ENCODE assay signal across 9 cellular contexts in the genomic region with DNA sequence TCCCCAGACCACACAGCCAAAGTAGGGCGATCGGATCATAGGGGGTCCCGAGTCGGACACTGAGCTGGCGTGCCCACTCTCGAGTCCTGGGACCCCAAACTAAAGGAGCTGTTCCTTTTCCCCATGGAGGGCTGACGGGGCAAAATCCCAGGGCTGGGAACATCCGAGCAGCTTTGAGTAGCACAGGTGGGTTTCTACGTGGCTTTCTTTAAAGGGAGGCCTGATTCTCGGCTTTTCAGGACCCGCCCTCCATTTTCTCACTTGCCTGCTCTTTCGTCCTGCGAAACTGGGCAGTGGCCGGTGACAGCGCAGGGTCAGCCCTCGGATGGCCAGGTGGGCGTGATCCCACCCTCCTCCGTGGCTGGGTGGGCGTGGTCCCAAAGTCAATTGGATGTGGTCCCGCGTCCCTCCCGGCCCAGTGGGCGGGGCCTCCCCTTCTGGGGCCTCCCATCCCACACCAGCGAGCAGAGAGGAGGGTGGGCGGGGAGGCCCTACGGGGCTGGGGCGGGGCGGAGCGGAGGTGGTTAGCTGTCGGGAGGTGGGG. TPM values are rescaled to one million over a fixed set of nuclear protein-coding genes. Genes with fewer than 3 reads are reported as not detected.
A peak's percentile ranks its signal among the peaks of the same experiment; 100 is the strongest.
DNase-seq lines count a peak whose midpoint lies in the region; ATAC-seq and TF ChIP-seq lines count a peak whose summit lies in the region.
"Had no signal": no experiment of that assay in that cellular context is flagged by ENCODE, and none has a peak within 500 bp of the region (broad histone marks: within the 10 kb centered on the region; RNA-seq: fewer than 3 reads in every experiment).

No MANE protein-coding gene starts in this region.

- no peak for TF ChIP-seq CTCF in testis (IDR thresholded peaks at IDR 0.05)

- 11 to 39% methylated on average over 18 to 25 of the region's 30 CpGs for WGBS in testis, 2 donors

- H3K36me3 ChIP-seq in testis (ENCODE audit: low read depth, missing control alignments) = no peaks in the 10 kb centered on the region

- TF ChIP-seq EP300 in Ishikawa (IDR thresholded peaks at IDR 0.05; ENCODE audit: borderline replicate concordance) = no peak

- peak overlapping the region; percentile 4 to 35 for H3K4me3 ChIP-seq in testis

- H3K27ac ChIP-seq in testis = peak overlapping the region in 1 of 2 donors; percentile 62

- DNase-seq in dermis blood vessel endothelial cell = peak; percentile 77
- peak; percentile 10 for DNase-seq in kidney glomerular epithelial cell (lab: John Stamatoyannopoulos, UW)
- DNase-seq in testis = peak; percentile 84
- DNase-seq in activated CD8-positive, alpha-beta memory T cell treated with anti-CD3 and anti-CD28 coated beads for 24 hours = no peak
- no peak for DNase-seq in Kasumi-1 (lab: John Stamatoyannopoulos, UW)
- DNase-seq in stimulated activated CD4-positive, alpha-beta T cell treated with anti-CD3 and anti-CD28 coated beads, Interleukin-15, amount 100 ng/mL, for 24 hours = no peak
- DNase-seq: NCI-H2107 had no signal

- intact Hi-C loops in testis (cut with DNase I; ENCODE audit: low total_unique reads) = no loop called here

- TF ChIP-seq RAD21 in Ishikawa (IDR thresholded peaks at IDR 0.05; ENCODE audit: low read depth) = no peak

- no peaks in the 10 kb centered on the region for H3K27me3 ChIP-seq in testis

- H3K9me3 ChIP-seq in testis = no peaks in the 10 kb centered on the region

- peaks cover 14% of the 10 kb centered on the region for H3K4me1 ChIP-seq in testis

- ATAC-seq in GM19035 (IDR thresholded peaks at IDR 0.05; ENCODE audit: unreplicated experiment) = no peak

- no peak for TF ChIP-seq POLR2A in testis (IDR thresholded peaks at IDR 0.05)

TF ChIP-seq in Ishikawa, 13 proteins besides CTCF, POLR2A, EP300 and RAD21:
- TF ChIP-seq YY1 (IDR thresholded peaks at IDR 0.05; ENCODE audit: low read depth) (0 out of 2 replicates have a peak, but pooled peaks have one; percentile 30), EGR1 (IDR thresholded peaks at IDR 0.05) (peak; percentile 64; the same call in 1 of the 2 replicates), TAF1 (IDR thresholded peaks at IDR 0.05; ENCODE audit: low read depth) (peak; percentile 40; the same call in 1 of the 2 replicates)
- TF ChIP-seq, protein P1, sequence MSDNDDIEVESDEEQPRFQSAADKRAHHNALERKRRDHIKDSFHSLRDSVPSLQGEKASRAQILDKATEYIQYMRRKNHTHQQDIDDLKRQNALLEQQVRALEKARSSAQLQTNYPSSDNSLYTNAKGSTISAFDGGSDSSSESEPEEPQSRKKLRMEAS (IDR thresholded peaks at IDR 0.05) = no peak; the same call in 1 of the 2 replicates
TF ChIP-seq in Ishikawa: peak in this region for 3.

RNA-seq across cellular contexts. Expression of a gene that starts 17.5 kb away (rescaled TPM):
- total RNA-seq in dermis blood vessel endothelial cell (81.9 and 129 TPM in 2 replicates), testis (10 to 100 TPM; 36.6 to 49.9 TPM)
- 28.7 TPM for polyA plus RNA-seq in testis (ENCODE audit: insufficient read depth, low read depth, low replicate concordance)

RNA-seq across cellular contexts. Expression of a gene that starts 17.5 kb away (rescaled TPM):
- total RNA-seq in dermis blood vessel endothelial cell = 551 and 616 TPM in 2 replicates
- total RNA-seq in testis = 100 to 1,000 TPM; 278 to 427 TPM
- 147 TPM for polyA plus RNA-seq in testis (ENCODE audit: insufficient read depth, low read depth, low replicate concordance)

RNA-seq across cellular contexts. Expression of a gene that starts 57.5 kb away (rescaled TPM):
- total RNA-seq in dermis blood vessel endothelial cell (123 and 288 TPM in 2 replicates), testis (10 to 100 TPM; 43.2 to 57.7 TPM)
- polyA plus RNA-seq in testis (ENCODE audit: insufficient read depth, low read depth, low replicate concordance) = 21.1 TPM

Comparison
In these comparisons a context has a peak if more than half of its experiments do, and no peak if none do; other contexts are left out.
1. DNase-seq: peak in dermis blood vessel endothelial cell (single experiment), kidney glomerular epithelial cell (single experiment) and testis (single experiment); none in activated CD8-positive, alpha-beta memory T cell treated with anti-CD3 and anti-CD28 coated beads for 24 hours (single experiment), Kasumi-1 (0 of 2) and stimulated activated CD4-positive, alpha-beta T cell treated with anti-CD3 and anti-CD28 coated beads, Interleukin-15, amount 100 ng/mL, for 24 hours (single experiment).